Comparison of ENCODE assay signal across 1 cellular context in genomic region chr15:69955240-69955894, GRCh38.
TF ChIP-seq lines count a peak whose summit lies in the region.

No MANE protein-coding gene starts in this region.

TF ChIP-seq in GM12878, 131 proteins besides CTCF, POLR2A, EP300 and RAD21 (continued from another document):
- TF ChIP-seq, protein P1, sequence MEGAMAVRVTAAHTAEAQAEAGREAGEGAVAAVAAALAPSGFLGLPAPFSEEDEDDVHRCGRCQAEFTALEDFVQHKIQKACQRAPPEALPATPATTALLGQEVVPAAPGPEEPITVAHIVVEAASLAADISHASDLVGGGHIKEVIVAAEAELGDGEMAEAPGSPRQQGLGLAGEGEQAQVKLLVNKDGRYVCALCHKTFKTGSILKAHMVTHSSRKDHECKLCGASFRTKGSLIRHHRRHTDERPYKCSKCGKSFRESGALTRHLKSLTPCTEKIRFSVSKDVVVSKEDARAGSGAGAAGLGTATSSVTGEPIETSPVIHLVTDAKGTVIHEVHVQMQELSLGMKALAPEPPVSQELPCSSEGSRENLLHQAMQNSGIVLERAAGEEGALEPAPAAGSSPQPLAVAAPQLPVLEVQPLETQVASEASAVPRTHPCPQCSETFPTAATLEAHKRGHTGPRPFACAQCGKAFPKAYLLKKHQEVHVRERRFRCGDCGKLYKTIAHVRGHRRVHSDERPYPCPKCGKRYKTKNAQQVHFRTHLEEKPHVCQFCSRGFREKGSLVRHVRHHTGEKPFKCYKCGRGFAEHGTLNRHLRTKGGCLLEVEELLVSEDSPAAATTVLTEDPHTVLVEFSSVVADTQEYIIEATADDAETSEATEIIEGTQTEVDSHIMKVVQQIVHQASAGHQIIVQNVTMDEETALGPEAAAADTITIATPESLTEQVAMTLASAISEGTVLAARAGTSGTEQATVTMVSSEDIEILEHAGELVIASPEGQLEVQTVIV (IDR thresholded peaks at IDR 0.05; ENCODE audit: borderline replicate concordance, partially characterized antibody), result no peak
- TF ChIP-seq BRCA1 (IDR thresholded peaks at IDR 0.05; ENCODE audit: low read depth, low read length), result no peak
- TF ChIP-seq IKZF1 (conservative IDR thresholded peaks at IDR 0.05), result no peak
- TF ChIP-seq PRDM15 (CRISPR knock-in tag; IDR thresholded peaks at IDR 0.05), result no peak
- no peak for TF ChIP-seq JUNB (IDR thresholded peaks at IDR 0.05)
- TF ChIP-seq MEF2A (IDR thresholded peaks at IDR 0.05; ENCODE audit: insufficient read depth, low read depth, low read length), result no peak
- TF ChIP-seq, protein P2, sequence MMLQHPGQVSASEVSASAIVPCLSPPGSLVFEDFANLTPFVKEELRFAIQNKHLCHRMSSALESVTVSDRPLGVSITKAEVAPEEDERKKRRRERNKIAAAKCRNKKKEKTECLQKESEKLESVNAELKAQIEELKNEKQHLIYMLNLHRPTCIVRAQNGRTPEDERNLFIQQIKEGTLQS (IDR thresholded peaks at IDR 0.05; ENCODE audit: borderline replicate concordance, extremely low read depth, low read depth, low read length), result no peak
